ENCODE assay signal across 19 cellular contexts in the genomic region with DNA sequence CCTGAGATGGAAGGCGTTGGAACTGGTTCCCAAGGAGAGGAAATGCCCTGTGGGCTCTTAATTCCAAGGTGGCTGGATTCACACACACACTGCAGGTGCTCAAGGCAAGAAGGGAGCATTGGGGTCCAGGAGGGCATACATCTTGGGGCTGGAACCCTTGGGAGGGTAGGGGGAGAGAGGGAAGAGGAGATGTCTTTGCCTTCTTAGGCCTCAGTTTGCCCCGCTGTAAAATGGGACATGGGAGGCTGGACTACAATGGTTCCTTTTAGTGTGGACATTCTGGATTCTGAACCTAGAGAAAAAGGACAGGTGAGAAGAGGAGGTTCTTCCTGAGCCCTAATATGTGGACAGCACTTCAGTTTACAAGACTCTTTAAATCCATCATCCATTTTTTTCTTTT. TPM values are rescaled to one million over a fixed set of nuclear protein-coding genes. Genes with fewer than 3 reads are reported as not detected.
DNase-seq lines count a peak whose midpoint lies in the region; ATAC-seq and TF ChIP-seq lines count a peak whose summit lies in the region.
"Had no signal": no experiment of that assay in that cellular context is flagged by ENCODE, and none has a peak within 500 bp of the region (broad histone marks: within the 10 kb centered on the region; RNA-seq: fewer than 3 reads in every experiment).

No MANE protein-coding gene starts in this region.

- DNase-seq in natural killer cell treated with Interleukin-12 subunit alpha and Interleukin-12 subunit beta and Interleukin-15 and Interleukin-18, amount 100 ng/mL, for 72 hours (ENCODE audit: low spot score), result peak; percentile 2
- no peak for DNase-seq in natural killer cell
- DNase-seq in NCI-H1417 treated with DMSO at 0.1 percent for 48 hours (lab: John Stamatoyannopoulos, UW), result no peak
- no peak for DNase-seq in activated CD4-positive, alpha-beta T cell treated with anti-CD3 and anti-CD28 coated beads for 48 hours
- DNase-seq in mucosa of gallbladder (ENCODE audit: low spot score), result no peak
- DNase-seq: AML-193, Karpas-422, MV-4-11, NCI-H1105 treated with DMSO at 0.1 percent for 48 hours, NCI-H2081 treated with DMSO at 0.1 percent for 48 hours, NCI-H524 treated with DMSO at 0.1 percent for 48 hours, SJCRH30 had no signal

- no peak overlapping the region for H3K4me3 Mint-ChIP-seq in natural killer cell treated with Interleukin-12 subunit alpha and Interleukin-12 subunit beta and Interleukin-15 and Interleukin-18, amount 100 ng/mL, for 72 hours
- H3K4me3 Mint-ChIP-seq in natural killer cell (no peak overlapping the region), brain (peak overlapping the region in 1 of 5 experiments; percentile 38)
- H3K4me3 Mint-ChIP-seq: CD14-positive monocyte, IgD-negative memory B cell had no signal

- H3K27ac Mint-ChIP-seq in natural killer cell treated with Interleukin-12 subunit alpha and Interleukin-12 subunit beta and Interleukin-15 and Interleukin-18, amount 100 ng/mL, for 72 hours, result no peak overlapping the region
- no peak overlapping the region for H3K27ac Mint-ChIP-seq in natural killer cell
- H3K27ac Mint-ChIP-seq in brain, result peak overlapping the region; percentile 82 to 96 (median 86)
- H3K27ac Mint-ChIP-seq: CD14-positive monocyte had no signal

- no peak for ATAC-seq in natural killer cell treated with Interleukin-12 subunit alpha and Interleukin-12 subunit beta and Interleukin-15 and Interleukin-18, amount 100 ng/mL, for 72 hours
- ATAC-seq in natural killer cell (no peak), HG03571 (IDR thresholded peaks at IDR 0.05; ENCODE audit: unreplicated experiment) (no peak)

- intact Hi-C loops in natural killer cell (cut with micrococcal nuclease), result no loop called here

- peaks cover 24% of the 10 kb centered on the region; the same call in 1 of the 2 replicates for H3K4me1 ChIP-seq in iPS-20b (ENCODE audit: insufficient read depth, low read length)

- H3K27me3 ChIP-seq in iPS-20b (ENCODE audit: insufficient read depth, low read length), result no peaks in the 10 kb centered on the region
- H3K27me3 ChIP-seq: SJCRH30 had no signal

- no peak overlapping the region for H3K4me3 ChIP-seq in iPS-20b (ENCODE audit: low read length)
- H3K4me3 ChIP-seq: HAP-1, SJCRH30 had no signal

- H3K4me1 Mint-ChIP-seq in natural killer cell treated with Interleukin-12 subunit alpha and Interleukin-12 subunit beta and Interleukin-15 and Interleukin-18, amount 100 ng/mL, for 72 hours (ENCODE audit: low read depth in 2 of 2), result peaks cover 0 to 6% of the 10 kb centered on the region in 2 donors
- H3K4me1 Mint-ChIP-seq in natural killer cell (no peaks in the 10 kb centered on the region), brain (peaks cover 53% of the 10 kb centered on the region)

- no peaks in the 10 kb centered on the region for H3K36me3 ChIP-seq in iPS-20b (ENCODE audit: insufficient read depth, low read depth, low read length)
- H3K36me3 ChIP-seq: HAP-1, SJCRH30 had no signal

- no peaks in the 10 kb centered on the region for H3K9me3 Mint-ChIP-seq in natural killer cell treated with Interleukin-12 subunit alpha and Interleukin-12 subunit beta and Interleukin-15 and Interleukin-18, amount 100 ng/mL, for 72 hours
- no peaks in the 10 kb centered on the region for H3K9me3 Mint-ChIP-seq in natural killer cell
- H3K9me3 Mint-ChIP-seq in brain, result peaks cover 0 to 4% (median 3%) of the 10 kb centered on the region in 5 experiments
- H3K9me3 Mint-ChIP-seq: IgD-negative memory B cell had no signal

- H3K27me3 Mint-ChIP-seq in natural killer cell treated with Interleukin-12 subunit alpha and Interleukin-12 subunit beta and Interleukin-15 and Interleukin-18, amount 100 ng/mL, for 72 hours, result peaks cover 0 to 4% of the 10 kb centered on the region in 2 donors
- H3K27me3 Mint-ChIP-seq in natural killer cell (ENCODE audit: low read depth in 2 of 2) (peaks cover 0 to 6% of the 10 kb centered on the region in 2 donors), brain (no peaks in the 10 kb centered on the region)

- TF ChIP-seq CTCF in natural killer cell (IDR thresholded peaks at IDR 0.05) (no peak), brain (conservative IDR thresholded peaks at IDR 0.05) (no peak)

- peak overlapping the region; percentile 56; the same call in 1 of the 2 replicates for H3K9ac ChIP-seq in iPS-20b (ENCODE audit: low read depth, low read length)

- H3K36me3 Mint-ChIP-seq in natural killer cell treated with Interleukin-12 subunit alpha and Interleukin-12 subunit beta and Interleukin-15 and Interleukin-18, amount 100 ng/mL, for 72 hours, result no peaks in the 10 kb centered on the region
- H3K36me3 Mint-ChIP-seq in natural killer cell (no peaks in the 10 kb centered on the region), brain (no peaks in the 10 kb centered on the region)
- H3K36me3 Mint-ChIP-seq: CD14-positive monocyte, IgD-negative memory B cell had no signal

- peaks cover 3% of the 10 kb centered on the region; the same call in 1 of the 2 replicates for H3K9me3 ChIP-seq in iPS-20b (ENCODE audit: insufficient read depth, low read depth, low read length)
- H3K9me3 ChIP-seq: HAP-1, SJCRH30 had no signal

- H3K27ac ChIP-seq in iPS-20b (ENCODE audit: low read length), result no peak overlapping the region
- H3K27ac ChIP-seq: 22Rv1, SJCRH30 had no signal

RNA-seq across cellular contexts. Expression of a gene that starts 43.8 kb away (rescaled TPM):
- total RNA-seq in natural killer cell treated with Interleukin-12 subunit alpha and Interleukin-12 subunit beta and Interleukin-15 and Interleukin-18, amount 100 ng/mL, for 72 hours, result 100 to 1,000 TPM; 521 to 669 TPM
- total RNA-seq in natural killer cell (1,000 to 10,000 TPM in 1 of 3 donors, 100 to 1,000 TPM in 2; 868 to 1,074 (median 907) TPM), mucosa of gallbladder (713 TPM)
- polyA plus RNA-seq in brain (ENCODE audit: insufficient read depth, low read depth, low replicate concordance), result 668 TPM

Comparison
In these comparisons a context has a peak if more than half of its experiments do, and no peak if none do; other contexts are left out.
1. H3K27ac Mint-ChIP-seq: peak in brain (5 of 5); none in natural killer cell treated with Interleukin-12 subunit alpha and Interleukin-12 subunit beta and Interleukin-15 and Interleukin-18, amount 100 ng/mL, for 72 hours (0 of 2) and natural killer cell (0 of 2).